ENCODE assay signal across 11 cellular contexts in the genomic region with DNA sequence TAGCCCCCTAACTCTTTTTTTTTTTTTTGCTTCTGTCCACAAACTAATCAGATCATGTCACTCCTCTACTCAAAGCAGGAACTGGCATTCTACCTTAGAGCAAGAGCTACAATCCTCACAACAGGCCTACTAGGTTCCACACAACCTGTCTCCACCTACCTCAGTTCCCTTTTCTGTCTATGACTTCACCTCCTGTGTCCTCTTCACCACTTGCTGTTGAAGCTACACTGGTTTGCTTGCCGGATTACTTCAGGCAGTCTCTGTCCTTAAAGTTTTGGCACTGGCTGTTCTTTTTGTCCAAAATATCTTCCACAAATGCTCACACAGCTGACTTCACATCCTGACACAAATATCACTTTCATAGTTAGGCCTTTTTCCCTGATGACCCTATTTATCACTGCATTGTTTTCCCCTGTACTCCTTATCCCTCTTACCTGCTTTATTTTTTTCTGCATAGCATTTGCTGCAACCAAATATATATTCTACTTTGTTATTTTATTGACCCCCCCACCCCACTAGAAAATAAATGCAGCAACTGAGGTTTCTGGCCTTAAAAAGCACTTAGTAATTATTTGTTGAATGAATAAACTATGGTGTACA.
DNase-seq lines count a peak whose midpoint lies in the region; ATAC-seq and TF ChIP-seq lines count a peak whose summit lies in the region.
"Had no signal": no experiment of that assay in that cellular context is flagged by ENCODE, and none has a peak within 500 bp of the region (broad histone marks: within the 10 kb centered on the region; RNA-seq: fewer than 3 reads in every experiment).

No MANE protein-coding gene starts in this region.

- no peak overlapping the region for H3K9ac ChIP-seq in OCI-LY1 (ENCODE audit: low read length)
- no peak overlapping the region for H3K9ac ChIP-seq in smooth muscle cell (ENCODE audit: low read depth)

- ATAC-seq in gastrocnemius medialis (peak; percentile 88 to 95), GM19035 (IDR thresholded peaks at IDR 0.05; ENCODE audit: unreplicated experiment) (no peak)
- ATAC-seq: SK-N-SH treated with all-trans-retinoic acid at 6 μM for 48 hours had no signal

- H3K4me2 ChIP-seq in OCI-LY1 (ENCODE audit: low read length) (peak overlapping the region; percentile 5; the same call in 1 of the 2 replicates), smooth muscle cell (no peak overlapping the region)

- intact Hi-C loops in gastrocnemius medialis (cut with DNase I; ENCODE audit: low total_unique reads) = no loop called here

- H3K4me3 ChIP-seq in OCI-LY1 (ENCODE audit: low read depth, low read length, poor library complexity, severe bottlenecking) (no peak overlapping the region), fibroblast of pulmonary artery (replicated peaks; ENCODE audit: low read depth, low read length) (no peak overlapping the region), gastrocnemius medialis (no peak overlapping the region), smooth muscle cell (no peak overlapping the region)

- DNase-seq in GM13976 (ENCODE audit: low spot score) = peak; percentile 64
- peak; percentile 18 for DNase-seq in fibroblast of pulmonary artery (ENCODE audit: low read depth)
- peak; percentile 30 to 31 for DNase-seq in gastrocnemius medialis
- no peak for DNase-seq in smooth muscle cell (lab: John Stamatoyannopoulos, UW; ENCODE audit: unreplicated experiment)
- no peak for DNase-seq in activated gamma-delta T cell treated with Interleukin-2 at 50 U/mL for 16 hours
- DNase-seq: amygdala; NCI-H526; stimulated activated CD8-positive, alpha-beta memory T cell treated with anti-CD3 and anti-CD28 coated beads, Interleukin-4, amount 100 ng/mL, for 48 hours had no signal

- H3K4me1 ChIP-seq in OCI-LY1 (ENCODE audit: insufficient read depth, low read length, severe bottlenecking) = peaks cover 22% of the 10 kb centered on the region
- H3K4me1 ChIP-seq in gastrocnemius medialis = peaks cover 87 to 91% of the 10 kb centered on the region in 2 donors
- peaks cover 37% of the 10 kb centered on the region for H3K4me1 ChIP-seq in smooth muscle cell (ENCODE audit: low read depth)

- in situ Hi-C loops in GM13976 (cut with MboI; ENCODE audit: low sequenced_read_pairs, unreplicated experiment) (no loop called here), gastrocnemius medialis (cut with MboI; ENCODE audit: low sequenced_read_pairs in 4 of 4) (no loop called here)

- H3K79me2 ChIP-seq in OCI-LY1 (ENCODE audit: insufficient read depth, low read length) (peaks cover 98% of the 10 kb centered on the region), smooth muscle cell (ENCODE audit: low read depth) (peaks cover 98% of the 10 kb centered on the region)

- no peaks in the 10 kb centered on the region for H3K27me3 ChIP-seq in OCI-LY1 (ENCODE audit: insufficient read depth, low read length)
- H3K27me3 ChIP-seq in gastrocnemius medialis = no peaks in the 10 kb centered on the region
- no peaks in the 10 kb centered on the region for H3K27me3 ChIP-seq in smooth muscle cell (ENCODE audit: low read depth)

- no peak overlapping the region for H2AFZ ChIP-seq in OCI-LY1 (ENCODE audit: low read length)
- no peak overlapping the region for H2AFZ ChIP-seq in smooth muscle cell (ENCODE audit: low read depth)

- H3K36me3 ChIP-seq in OCI-LY1 (ENCODE audit: insufficient read depth, low read length) (no peaks in the 10 kb centered on the region), gastrocnemius medialis (no peaks in the 10 kb centered on the region), smooth muscle cell (ENCODE audit: low read depth) (no peaks in the 10 kb centered on the region)

- no peak for TF ChIP-seq CTCF in GM13976 (IDR thresholded peaks at IDR 0.05; ENCODE audit: borderline replicate concordance, control extremely low read depth, extremely low read depth, insufficient read depth, missing control alignments)
- no peak for TF ChIP-seq CTCF in OCI-LY1 (IDR thresholded peaks at IDR 0.05; ENCODE audit: low read length)
- no peak for TF ChIP-seq CTCF in fibroblast of pulmonary artery (IDR thresholded peaks at IDR 0.05; ENCODE audit: low read length, missing control alignments)
- TF ChIP-seq CTCF in gastrocnemius medialis (IDR thresholded peaks at IDR 0.05 in 4 of 5, conservative IDR thresholded peaks at IDR 0.05 in 1 of 5) = no peak
- no peak for TF ChIP-seq CTCF in smooth muscle cell (IDR thresholded peaks at IDR 0.05; ENCODE audit: borderline replicate concordance, insufficient read depth, poor library complexity, severe bottlenecking)

- H4K20me1 ChIP-seq in OCI-LY1 (ENCODE audit: insufficient read depth, low read length) (0 out of 2 replicates have a peak, but pooled peaks cover 2% of the 10 kb centered on the region), smooth muscle cell (ENCODE audit: low read depth) (peaks cover 98% of the 10 kb centered on the region)

- H3K9me2 ChIP-seq in OCI-LY1 (ENCODE audit: low read depth, low read length) = no peaks in the 10 kb centered on the region

- TF ChIP-seq POLR2A in gastrocnemius medialis (IDR thresholded peaks at IDR 0.05) = no peak

- H3F3A ChIP-seq in OCI-LY1 (ENCODE audit: insufficient read depth, low read length) (no peaks in the 10 kb centered on the region), smooth muscle cell (ENCODE audit: low read depth) (peaks cover 13% of the 10 kb centered on the region)

- H3K9me3 ChIP-seq in OCI-LY1 (ENCODE audit: low read length) (no peaks in the 10 kb centered on the region), gastrocnemius medialis (no peaks in the 10 kb centered on the region), smooth muscle cell (replicated peaks; ENCODE audit: low read depth) (no peaks in the 10 kb centered on the region)

- H3K27ac ChIP-seq in OCI-LY1 (ENCODE audit: low read depth, low read length, poor library complexity, severe bottlenecking) = no peak overlapping the region
- H3K27ac ChIP-seq in gastrocnemius medialis = peak overlapping the region; percentile 49 to 72 (median 58)
- H3K27ac ChIP-seq in smooth muscle cell (ENCODE audit: low read depth) = no peak overlapping the region

- 91% methylated on average over 1 of the region's 1 CpG for WGBS in smooth muscle cell (ENCODE audit: low lambda C conversion rate)

Comparison
In these comparisons a context has a peak if more than half of its experiments do, and no peak if none do; other contexts are left out.
1. DNase-seq: peak in GM13976 (single experiment), fibroblast of pulmonary artery (single experiment) and gastrocnemius medialis (2 of 2); none in smooth muscle cell (single experiment) and activated gamma-delta T cell treated with Interleukin-2 at 50 U/mL for 16 hours (single experiment).
2. H3K27ac ChIP-seq: peak in gastrocnemius medialis (4 of 4); none in OCI-LY1 (single experiment) and smooth muscle cell (single experiment).